10 cellular contexts compared by ENCODE assay signal in the genomic region with DNA sequence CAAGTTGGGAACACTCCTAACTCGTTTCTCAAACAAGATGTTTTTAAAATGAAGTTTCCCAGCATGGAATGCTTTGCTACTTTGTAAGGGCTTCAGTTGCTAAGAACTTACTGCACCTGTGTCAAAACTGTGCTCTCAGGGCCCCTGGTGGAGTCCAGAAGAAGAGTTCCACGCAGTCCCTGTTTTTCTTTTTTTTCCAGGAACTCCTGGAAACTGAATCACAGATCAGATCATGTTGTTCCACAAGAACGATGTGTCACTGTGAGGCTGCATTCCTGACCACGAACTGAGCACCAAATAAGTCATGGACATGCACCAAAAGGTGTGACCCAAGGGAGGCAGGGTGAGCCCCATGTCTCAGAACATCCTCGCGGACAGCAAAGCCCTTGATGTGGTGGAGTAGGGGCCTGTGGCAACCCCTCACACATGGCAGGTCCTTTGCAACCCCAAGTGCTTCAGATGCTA.
A peak's percentile ranks its signal among the peaks of the same experiment; 100 is the strongest.
DNase-seq lines count a peak whose midpoint lies in the region; ATAC-seq and TF ChIP-seq lines count a peak whose summit lies in the region.
"Had no signal": no experiment of that assay in that cellular context is flagged by ENCODE, and none has a peak within 500 bp of the region (broad histone marks: within the 10 kb centered on the region; RNA-seq: fewer than 3 reads in every experiment).

No MANE protein-coding gene starts in this region.

- H3K36me3 ChIP-seq in WERI-Rb-1, result no peaks in the 10 kb centered on the region
- no peaks in the 10 kb centered on the region for H3K36me3 ChIP-seq in naive thymus-derived CD4-positive, alpha-beta T cell (ENCODE audit: control insufficient read depth in 2 of 3, insufficient read depth in 3 of 3, low read length in 3 of 3)

- no peak overlapping the region for H3K4me3 Mint-ChIP-seq in naive thymus-derived CD4-positive, alpha-beta T cell
- H3K4me3 Mint-ChIP-seq: T-helper 1 cell treated with Interleukin-12 subunit alpha and Interleukin-12 subunit beta and Interleukin-4 antibody, amounts not matched to agents 30 μg/mL and 1 μg/mL, for 36 hours had no signal

- CTCF ChIA-PET in AG04450 (lab: Charles Lee), result no interaction called here
- CTCF ChIA-PET in naive thymus-derived CD4-positive, alpha-beta T cell (lab: Charles Lee), result no interaction called here

- no peaks in the 10 kb centered on the region for H3K9me3 Mint-ChIP-seq in naive thymus-derived CD4-positive, alpha-beta T cell
- H3K9me3 Mint-ChIP-seq: T-helper 1 cell treated with Interleukin-12 subunit alpha and Interleukin-12 subunit beta and Interleukin-4 antibody, amounts not matched to agents 30 μg/mL and 1 μg/mL, for 36 hours had no signal

- POLR2A ChIA-PET in AG04450 (lab: Yijun Ruan, JAX), result interaction anchor here (0.6 kb wide), 1 partner anchor 95 kb away, joined by 3 read pairs; no protein-coding TSS in a partner anchor
- POLR2A ChIA-PET in naive thymus-derived CD4-positive, alpha-beta T cell (lab: Charles Lee), result no interaction called here

- H3K27ac ChIP-seq in AG04450 (ENCODE audit: low read depth, low read length) (no peak overlapping the region), WERI-Rb-1 (no peak overlapping the region)
- no peak overlapping the region for H3K27ac ChIP-seq in naive thymus-derived CD4-positive, alpha-beta T cell (ENCODE audit: low read depth, low read length)

- intact Hi-C loops in naive thymus-derived CD4-positive, alpha-beta T cell (cut with micrococcal nuclease), result no loop called here

- H3K36me3 Mint-ChIP-seq in naive thymus-derived CD4-positive, alpha-beta T cell, result no peaks in the 10 kb centered on the region

- H3K27me3 ChIP-seq in AG04450 (ENCODE audit: control insufficient read depth, insufficient read depth, low read length), result peaks cover 6% of the 10 kb centered on the region
- H3K27me3 ChIP-seq in WERI-Rb-1 (ENCODE audit: insufficient read depth, low read depth, severe bottlenecking), result no peaks in the 10 kb centered on the region
- no peaks in the 10 kb centered on the region for H3K27me3 ChIP-seq in naive thymus-derived CD4-positive, alpha-beta T cell (ENCODE audit: control insufficient read depth in 2 of 2, insufficient read depth in 2 of 2, low read length in 2 of 2)

- no peaks in the 10 kb centered on the region for H3K9me3 ChIP-seq in AG04450 (ENCODE audit: control insufficient read depth, insufficient read depth, low read length)
- no peaks in the 10 kb centered on the region for H3K9me3 ChIP-seq in WERI-Rb-1 (ENCODE audit: severe bottlenecking)
- no peaks in the 10 kb centered on the region for H3K9me3 ChIP-seq in naive thymus-derived CD4-positive, alpha-beta T cell (ENCODE audit: control insufficient read depth in 2 of 3, low read length in 3 of 3)

- no peaks in the 10 kb centered on the region for H3K4me1 ChIP-seq in naive thymus-derived CD4-positive, alpha-beta T cell (ENCODE audit: control insufficient read depth in 2 of 2, insufficient read depth in 2 of 2, low read length in 2 of 2)

- H3K4me1 Mint-ChIP-seq in naive thymus-derived CD4-positive, alpha-beta T cell, result no peaks in the 10 kb centered on the region

- DNase-seq in AG04450 (ENCODE audit: low read depth, low spot score) (peak; percentile 21), NCI-H446 treated with DMSO at 0.1 percent for 48 hours (lab: John Stamatoyannopoulos, UW) (peak; percentile 16), epithelial cell of esophagus (ENCODE audit: low read depth) (peak; percentile 93), myocyte (ENCODE audit: low read depth) (peak; percentile 68), WERI-Rb-1 (no peak), cerebellum (ENCODE audit: low spot score) (no peak), DMS79 treated with DMSO at 0.1 percent for 48 hours (lab: John Stamatoyannopoulos, UW) (no peak)
- DNase-seq in naive thymus-derived CD4-positive, alpha-beta T cell, result no peak
- DNase-seq: cortex of kidney had no signal

- no peak overlapping the region for H3K27ac Mint-ChIP-seq in naive thymus-derived CD4-positive, alpha-beta T cell
- H3K27ac Mint-ChIP-seq: T-helper 1 cell treated with Interleukin-12 subunit alpha and Interleukin-12 subunit beta and Interleukin-4 antibody, amounts not matched to agents 30 μg/mL and 1 μg/mL, for 36 hours had no signal

- no peak for ATAC-seq in naive thymus-derived CD4-positive, alpha-beta T cell

- peak; percentile 30; the same call in 1 of the 2 replicates for TF ChIP-seq CTCF in AG04450 (IDR thresholded peaks at IDR 0.05; ENCODE audit: low read depth, low read length)
- peak; percentile 52 for TF ChIP-seq CTCF in epithelial cell of esophagus (IDR thresholded peaks at IDR 0.05; ENCODE audit: insufficient read depth, low read depth, low read length, missing control alignments)
- no peak for TF ChIP-seq CTCF in WERI-Rb-1 (IDR thresholded peaks at IDR 0.05; ENCODE audit: low read depth, low read length)

- H3K27me3 Mint-ChIP-seq in naive thymus-derived CD4-positive, alpha-beta T cell, result peaks cover 0 to 21% (median 7%) of the 10 kb centered on the region in 5 donors

- H3K4me3 ChIP-seq in AG04450 (ENCODE audit: low read depth, low read length) (no peak overlapping the region), epithelial cell of esophagus (ENCODE audit: low read length) (no peak overlapping the region), WERI-Rb-1 (ENCODE audit: low read depth, low read length) (no peak overlapping the region)
- no peak overlapping the region for H3K4me3 ChIP-seq in naive thymus-derived CD4-positive, alpha-beta T cell (ENCODE audit: low read length)

Comparison
In these comparisons a context has a peak if more than half of its experiments do, and no peak if none do; other contexts are left out.
1. DNase-seq: peak in AG04450 (single experiment), NCI-H446 treated with DMSO at 0.1 percent for 48 hours (single experiment), epithelial cell of esophagus (single experiment) and myocyte (single experiment); none in WERI-Rb-1 (single experiment), naive thymus-derived CD4-positive, alpha-beta T cell (0 of 9), cerebellum (single experiment) and DMS79 treated with DMSO at 0.1 percent for 48 hours (single experiment).